ENCODE assay signal across 1 cellular context in genomic region chr1:156284112-156284511, GRCh38.
TF ChIP-seq lines count a peak whose summit lies in the region.

Gene TMEM79 (plus strand): TSS chr1:156284325. CDS start chr1:156285227, 902 bp downstream.

TF ChIP-seq in H1, 55 proteins besides CTCF, POLR2A, EP300 and RAD21 (continued from another document):
- no peak for TF ChIP-seq E2F6 (IDR thresholded peaks at IDR 0.05)
- no peak for TF ChIP-seq ASH2L (IDR thresholded peaks at IDR 0.05; ENCODE audit: low read length)
- no peak for TF ChIP-seq ZNF274 (IDR thresholded peaks at IDR 0.05; ENCODE audit: borderline replicate concordance, extremely low read depth, low read length)
- no peak for TF ChIP-seq NANOG (IDR thresholded peaks at IDR 0.05; ENCODE audit: insufficient read depth, low read depth, low read length, poor library complexity, severe bottlenecking)
- TF ChIP-seq RNF2 (IDR thresholded peaks at IDR 0.05; ENCODE audit: borderline replicate concordance, low read depth, low read length, missing control alignments, poor library complexity, severe bottlenecking), result no peak
- TF ChIP-seq CHD1 (IDR thresholded peaks at IDR 0.05; ENCODE audit: low read depth, low read length), result no peak
- no peak for TF ChIP-seq CBX8 (IDR thresholded peaks at IDR 0.05; ENCODE audit: borderline replicate concordance, low read depth, low read length)
- TF ChIP-seq SP1 (IDR thresholded peaks at IDR 0.05; ENCODE audit: low read depth, low read length), result no peak
- TF ChIP-seq RXRA (IDR thresholded peaks at IDR 0.05; ENCODE audit: insufficient read depth, low read depth, low read length), result no peak
- no peak for TF ChIP-seq NRF1 (IDR thresholded peaks at IDR 0.05; ENCODE audit: low read depth, low read length)
- no peak for TF ChIP-seq POLR2AphosphoS5 (IDR thresholded peaks at IDR 0.05; ENCODE audit: low read depth, low read length)
- TF ChIP-seq GABPA (IDR thresholded peaks at IDR 0.05; ENCODE audit: borderline replicate concordance, insufficient read depth, low read length), result no peak
- TF ChIP-seq CREB1 (IDR thresholded peaks at IDR 0.05), result no peak
- TF ChIP-seq SIX5 (IDR thresholded peaks at IDR 0.05; ENCODE audit: low read depth, low read length), result no peak
- no peak for TF ChIP-seq KDM4A (IDR thresholded peaks at IDR 0.05; ENCODE audit: low read depth, low read length, severe bottlenecking)
